ENCODE assay signal across 10 cellular contexts in genomic region chr7:14836571-14837189, GRCh38.
DNase-seq lines count a peak whose midpoint lies in the region; ATAC-seq and FAIRE-seq lines count a peak whose summit lies in the region.
"Had no signal": no experiment of that assay in that cellular context is flagged by ENCODE, and none has a peak within 500 bp of the region (broad histone marks: within the 10 kb centered on the region; RNA-seq: fewer than 3 reads in every experiment).

No MANE protein-coding gene starts in this region.

- H2AFZ ChIP-seq in ACC112 (ENCODE audit: low read length, unreplicated experiment) = peak overlapping the region; percentile 80

- no peak for ATAC-seq in natural killer cell treated with Interleukin-12 subunit alpha and Interleukin-12 subunit beta and Interleukin-15 and Interleukin-18, amount 100 ng/mL, for 72 hours

- H3K27me3 Mint-ChIP-seq in natural killer cell treated with Interleukin-12 subunit alpha and Interleukin-12 subunit beta and Interleukin-15 and Interleukin-18, amount 100 ng/mL, for 72 hours = no peaks in the 10 kb centered on the region
- H3K27me3 Mint-ChIP-seq: B cell had no signal

- peaks cover 17% of the 10 kb centered on the region for H3K9me3 Mint-ChIP-seq in natural killer cell treated with Interleukin-12 subunit alpha and Interleukin-12 subunit beta and Interleukin-15 and Interleukin-18, amount 100 ng/mL, for 72 hours

- H3K27me3 ChIP-seq in ACC112 (ENCODE audit: insufficient read depth, low read length) = no peaks in the 10 kb centered on the region

- FAIRE-seq in RCC 7860 (lab: Jason Lieb, UNC) (no peak), GM19239 (lab: Jason Lieb, UNC) (no peak)

- H3K4me3 ChIP-seq in ACC112 (ENCODE audit: low read depth, low read length) = peak overlapping the region; percentile 59

- no peaks in the 10 kb centered on the region for H3K4me1 Mint-ChIP-seq in natural killer cell treated with Interleukin-12 subunit alpha and Interleukin-12 subunit beta and Interleukin-15 and Interleukin-18, amount 100 ng/mL, for 72 hours (ENCODE audit: low read depth in 2 of 2)
- H3K4me1 Mint-ChIP-seq: B cell had no signal

- DNase-seq in NCI-H1417 treated with DMSO at 0.1 percent for 48 hours (lab: John Stamatoyannopoulos, UW) (peak; percentile 73), amniotic epithelial cell (ENCODE audit: low read depth) (peak; percentile 11), iPS DF 19.7 (ENCODE audit: low read depth, low spot score) (peak; percentile 59), RCC 7860 (ENCODE audit: low spot score) (no peak), GM19239 (ENCODE audit: insufficient read length, low spot score) (no peak)
- no peak for DNase-seq in natural killer cell treated with Interleukin-12 subunit alpha and Interleukin-12 subunit beta and Interleukin-15 and Interleukin-18, amount 100 ng/mL, for 72 hours (ENCODE audit: low spot score)
- no peak for DNase-seq in stimulated activated CD8-positive, alpha-beta memory T cell treated with anti-CD3 and anti-CD28 coated beads, Interleukin-4, amount 100 ng/mL, for 48 hours
- DNase-seq: T-helper 9 cell had no signal

- no peaks in the 10 kb centered on the region for H3K36me3 ChIP-seq in ACC112 (ENCODE audit: insufficient read depth, low read length)

- no peaks in the 10 kb centered on the region for H3K79me2 ChIP-seq in ACC112 (ENCODE audit: control insufficient read depth, insufficient read depth, low read length, unreplicated experiment)

- peaks cover 5% of the 10 kb centered on the region for H3K36me3 Mint-ChIP-seq in natural killer cell treated with Interleukin-12 subunit alpha and Interleukin-12 subunit beta and Interleukin-15 and Interleukin-18, amount 100 ng/mL, for 72 hours

- peak overlapping the region; percentile 89 for H3K27ac ChIP-seq in ACC112 (ENCODE audit: low read depth, low read length)

- H3K4me1 ChIP-seq in ACC112 (ENCODE audit: control insufficient read depth, insufficient read depth, low read length, unreplicated experiment) = peaks cover 67% of the 10 kb centered on the region

- no peak overlapping the region for H3K27ac Mint-ChIP-seq in natural killer cell treated with Interleukin-12 subunit alpha and Interleukin-12 subunit beta and Interleukin-15 and Interleukin-18, amount 100 ng/mL, for 72 hours
- H3K27ac Mint-ChIP-seq: B cell had no signal

- H3K4me3 Mint-ChIP-seq in natural killer cell treated with Interleukin-12 subunit alpha and Interleukin-12 subunit beta and Interleukin-15 and Interleukin-18, amount 100 ng/mL, for 72 hours = no peak overlapping the region
- H3K4me3 Mint-ChIP-seq: B cell had no signal

Comparison
In these comparisons a context has a peak if more than half of its experiments do, and no peak if none do; other contexts are left out.
1. DNase-seq: peak in NCI-H1417 treated with DMSO at 0.1 percent for 48 hours (single experiment), amniotic epithelial cell (single experiment) and iPS DF 19.7 (single experiment); none in natural killer cell treated with Interleukin-12 subunit alpha and Interleukin-12 subunit beta and Interleukin-15 and Interleukin-18, amount 100 ng/mL, for 72 hours (single experiment), RCC 7860 (single experiment), stimulated activated CD8-positive, alpha-beta memory T cell treated with anti-CD3 and anti-CD28 coated beads, Interleukin-4, amount 100 ng/mL, for 48 hours (single experiment) and GM19239 (single experiment).